Comparison of ENCODE assay signal across 32 cellular contexts in the genomic region with DNA sequence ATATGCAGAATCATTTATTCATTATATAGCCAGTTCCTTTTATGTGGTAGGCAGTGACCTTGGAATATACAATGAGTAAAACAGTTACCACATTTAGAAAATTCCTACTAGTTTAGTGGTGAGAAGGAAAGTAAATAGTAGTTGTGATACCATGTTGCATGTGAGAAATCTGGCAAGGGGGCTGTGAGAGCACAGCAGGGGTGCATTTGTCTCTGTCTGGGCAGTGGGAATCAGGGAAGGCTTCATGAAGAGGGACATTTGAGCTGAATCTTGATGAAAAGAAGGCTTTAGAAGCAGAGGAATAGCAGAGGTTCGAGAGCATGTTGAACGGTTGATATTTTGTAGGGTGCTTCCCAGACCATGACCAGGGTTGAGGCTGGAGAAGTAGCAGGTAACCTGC.
DNase-seq lines count a peak whose midpoint lies in the region; ATAC-seq and TF ChIP-seq lines count a peak whose summit lies in the region.
"Had no signal": no experiment of that assay in that cellular context is flagged by ENCODE, and none has a peak within 500 bp of the region (broad histone marks: within the 10 kb centered on the region; RNA-seq: fewer than 3 reads in every experiment).

No MANE protein-coding gene starts in this region.

- H3K9ac ChIP-seq in neural progenitor cell (no peak overlapping the region), PC-3 (ENCODE audit: low read length) (no peak overlapping the region)

- H3K4me1 ChIP-seq in neural progenitor cell (peaks cover 6% of the 10 kb centered on the region), PC-3 (ENCODE audit: insufficient read depth, low read length) (peaks cover 2% of the 10 kb centered on the region; the same call in 1 of the 2 replicates)
- H3K4me1 ChIP-seq: Peyer's patch had no signal

- POLR2A ChIA-PET in activated naive CD8-positive, alpha-beta T cell treated with anti-CD3 and anti-CD28 coated beads, Interleukin-2, amount 10 ng/mL, durations not matched to agents 7 days and 5 days (lab: Charles Lee), result no interaction called here
- POLR2A ChIA-PET in PC-3 (lab: Charles Lee; ENCODE audit: unreplicated experiment), result no interaction called here
- POLR2A ChIA-PET in activated CD4-positive, alpha-beta memory T cell treated with anti-CD3 and anti-CD28 coated beads for 36 hours (lab: Charles Lee), result no interaction called here

- H2AFZ ChIP-seq in neural progenitor cell (replicated peaks), result no peak overlapping the region
- H2AFZ ChIP-seq in PC-3 (ENCODE audit: low read length), result no peak overlapping the region
- H2AFZ ChIP-seq: GM23338 had no signal

- no peak overlapping the region for H3K4me3 ChIP-seq in neural progenitor cell
- no peak overlapping the region for H3K4me3 ChIP-seq in PC-3 (ENCODE audit: low read length)
- H3K4me3 ChIP-seq: A549, GM12878, GM23338, HAP-1, K562, Peyer's patch, SK-N-MC had no signal

- H3K9me3 Mint-ChIP-seq in activated naive CD8-positive, alpha-beta T cell treated with anti-CD3 and anti-CD28 coated beads, Interleukin-2, amount 10 ng/mL, durations not matched to agents 7 days and 5 days, result no peaks in the 10 kb centered on the region
- no peaks in the 10 kb centered on the region for H3K9me3 Mint-ChIP-seq in activated naive CD8-positive, alpha-beta T cell treated with anti-CD3 and anti-CD28 coated beads for 36 hours
- H3K9me3 Mint-ChIP-seq in activated T-helper 1 cell treated with anti-CD3 and anti-CD28 coated beads, Interleukin-12 subunit alpha, Interleukin-12 subunit beta, Interleukin-2, Interleukin-4 antibody, amounts not matched to agents 30 ng/mL and 10 ng/mL and 1 ng/mL, durations not matched to agents 14 hours and 24 hours and 36 hours, result no peaks in the 10 kb centered on the region
- H3K9me3 Mint-ChIP-seq in neural progenitor cell, result no peaks in the 10 kb centered on the region
- H3K9me3 Mint-ChIP-seq in activated CD4-positive, alpha-beta memory T cell treated with anti-CD3 and anti-CD28 coated beads for 36 hours, result no peaks in the 10 kb centered on the region
- H3K9me3 Mint-ChIP-seq: CD8-positive, alpha-beta T cell; GM23338; HFFc6 had no signal

- H3K36me3 ChIP-seq in neural progenitor cell, result peaks cover 18% of the 10 kb centered on the region
- H3K36me3 ChIP-seq in PC-3 (ENCODE audit: low read depth, low read length), result peaks cover 63% of the 10 kb centered on the region

- H3K27me3 ChIP-seq in neural progenitor cell (no peaks in the 10 kb centered on the region), PC-3 (ENCODE audit: low read length) (no peaks in the 10 kb centered on the region)
- H3K27me3 ChIP-seq: Peyer's patch had no signal

- BruUV-seq in PC-3 (replicated peaks; lab: Mats Ljungman, UMichigan), result no TSS peak

- no peak for DNase-seq in activated naive CD8-positive, alpha-beta T cell treated with anti-CD3 and anti-CD28 coated beads, Interleukin-2, amount 10 ng/mL, durations not matched to agents 7 days and 5 days
- DNase-seq in activated naive CD8-positive, alpha-beta T cell treated with anti-CD3 and anti-CD28 coated beads for 36 hours, result no peak
- DNase-seq in activated T-helper 1 cell treated with anti-CD3 and anti-CD28 coated beads, Interleukin-12 subunit alpha, Interleukin-12 subunit beta, Interleukin-2, Interleukin-4 antibody, amounts not matched to agents 30 ng/mL and 10 ng/mL and 1 ng/mL, durations not matched to agents 14 hours and 24 hours and 36 hours (ENCODE audit: low spot score), result no peak
- DNase-seq in iPS-NIHi11 (ENCODE audit: low spot score) (peak; percentile 9), neural progenitor cell (ENCODE audit: low spot score) (peak; percentile 41), NCI-H187 (lab: John Stamatoyannopoulos, UW) (no peak), PC-3 (no peak)
- no peak for DNase-seq in activated CD4-positive, alpha-beta memory T cell treated with anti-CD3 and anti-CD28 coated beads for 36 hours
- DNase-seq: C1 segment of cervical spinal cord; Caco-2; CD8-positive, alpha-beta T cell; DMS 273 treated with DMSO at 0.1 percent for 48 hours; DMS79; EL; GDM1; HFFc6; MV-4-11; NCI-H1105 treated with DMSO at 0.1 percent for 48 hours; NCI-H146; NCI-H2029 treated with DMSO at 0.1 percent for 48 hours; NCI-H2171; NCI-H226; NCI-H510A; NCI-H69; Peyer's patch; SIG-M5 had no signal

- peaks cover 4% of the 10 kb centered on the region for H3K4me1 Mint-ChIP-seq in activated naive CD8-positive, alpha-beta T cell treated with anti-CD3 and anti-CD28 coated beads, Interleukin-2, amount 10 ng/mL, durations not matched to agents 7 days and 5 days
- peaks cover 15% of the 10 kb centered on the region for H3K4me1 Mint-ChIP-seq in activated naive CD8-positive, alpha-beta T cell treated with anti-CD3 and anti-CD28 coated beads for 36 hours
- H3K4me1 Mint-ChIP-seq in activated T-helper 1 cell treated with anti-CD3 and anti-CD28 coated beads, Interleukin-12 subunit alpha, Interleukin-12 subunit beta, Interleukin-2, Interleukin-4 antibody, amounts not matched to agents 30 ng/mL and 10 ng/mL and 1 ng/mL, durations not matched to agents 14 hours and 24 hours and 36 hours (ENCODE audit: low read depth), result no peaks in the 10 kb centered on the region
- peaks cover 5% of the 10 kb centered on the region for H3K4me1 Mint-ChIP-seq in neural progenitor cell
- no peaks in the 10 kb centered on the region for H3K4me1 Mint-ChIP-seq in activated CD4-positive, alpha-beta memory T cell treated with anti-CD3 and anti-CD28 coated beads for 36 hours (ENCODE audit: low read depth)
- H3K4me1 Mint-ChIP-seq: GM23338 had no signal

- H3K27ac ChIP-seq in neural progenitor cell (peak overlapping the region; percentile 72), PC-3 (ENCODE audit: low read length) (no peak overlapping the region)
- H3K27ac ChIP-seq: A549, Peyer's patch, SK-N-MC had no signal

- no peaks in the 10 kb centered on the region for H3K9me2 ChIP-seq in PC-3 (replicated peaks; ENCODE audit: low read length)

- CTCF ChIA-PET in PC-3 (lab: Charles Lee), result no interaction called here
- CTCF ChIA-PET in activated CD4-positive, alpha-beta memory T cell treated with anti-CD3 and anti-CD28 coated beads for 36 hours (lab: Charles Lee), result interaction anchor here (0.5 to 1.3 kb wide), 2 partner anchors 9 to 667 kb away, joined by 3 read pairs; no protein-coding TSS in a partner anchor

- H3K79me2 ChIP-seq in neural progenitor cell (ENCODE audit: low read depth), result no peaks in the 10 kb centered on the region
- H3K79me2 ChIP-seq in PC-3 (ENCODE audit: low read length), result no peaks in the 10 kb centered on the region

- ATAC-seq in activated naive CD8-positive, alpha-beta T cell treated with anti-CD3 and anti-CD28 coated beads, Interleukin-2, amount 10 ng/mL, durations not matched to agents 7 days and 5 days (ENCODE audit: low read depth), result no peak
- no peak for ATAC-seq in PC-3
- ATAC-seq: A549; CD8-positive, alpha-beta T cell; GM12878; GM23338; K562 had no signal

- TF ChIP-seq CTCF in neural progenitor cell (IDR thresholded peaks at IDR 0.05) (no peak), PC-3 (conservative IDR thresholded peaks at IDR 0.05; ENCODE audit: low read depth, low read length) (no peak)

- no peaks in the 10 kb centered on the region for H4K20me1 ChIP-seq in neural progenitor cell (ENCODE audit: low read depth)
- 0 out of 2 replicates have a peak, but pooled peaks cover 3% of the 10 kb centered on the region for H4K20me1 ChIP-seq in PC-3 (ENCODE audit: low read length)

- H3K27me3 Mint-ChIP-seq in activated naive CD8-positive, alpha-beta T cell treated with anti-CD3 and anti-CD28 coated beads, Interleukin-2, amount 10 ng/mL, durations not matched to agents 7 days and 5 days, result no peaks in the 10 kb centered on the region
- no peaks in the 10 kb centered on the region for H3K27me3 Mint-ChIP-seq in activated naive CD8-positive, alpha-beta T cell treated with anti-CD3 and anti-CD28 coated beads for 36 hours
- no peaks in the 10 kb centered on the region for H3K27me3 Mint-ChIP-seq in activated T-helper 1 cell treated with anti-CD3 and anti-CD28 coated beads, Interleukin-12 subunit alpha, Interleukin-12 subunit beta, Interleukin-2, Interleukin-4 antibody, amounts not matched to agents 30 ng/mL and 10 ng/mL and 1 ng/mL, durations not matched to agents 14 hours and 24 hours and 36 hours (ENCODE audit: insufficient read depth)
- no peaks in the 10 kb centered on the region for H3K27me3 Mint-ChIP-seq in neural progenitor cell (ENCODE audit: insufficient read depth, low read depth)
- no peaks in the 10 kb centered on the region for H3K27me3 Mint-ChIP-seq in activated CD4-positive, alpha-beta memory T cell treated with anti-CD3 and anti-CD28 coated beads for 36 hours

- H3K27ac Mint-ChIP-seq in activated naive CD8-positive, alpha-beta T cell treated with anti-CD3 and anti-CD28 coated beads, Interleukin-2, amount 10 ng/mL, durations not matched to agents 7 days and 5 days, result peak overlapping the region; percentile 0
- H3K27ac Mint-ChIP-seq in activated naive CD8-positive, alpha-beta T cell treated with anti-CD3 and anti-CD28 coated beads for 36 hours, result no peak overlapping the region
- H3K27ac Mint-ChIP-seq in activated T-helper 1 cell treated with anti-CD3 and anti-CD28 coated beads, Interleukin-12 subunit alpha, Interleukin-12 subunit beta, Interleukin-2, Interleukin-4 antibody, amounts not matched to agents 30 ng/mL and 10 ng/mL and 1 ng/mL, durations not matched to agents 14 hours and 24 hours and 36 hours, result peak overlapping the region; percentile 3
- peak overlapping the region; percentile 40 for H3K27ac Mint-ChIP-seq in neural progenitor cell
- no peak overlapping the region for H3K27ac Mint-ChIP-seq in activated CD4-positive, alpha-beta memory T cell treated with anti-CD3 and anti-CD28 coated beads for 36 hours
- H3K27ac Mint-ChIP-seq: CD8-positive, alpha-beta T cell; GM23338; HFFc6 had no signal

- no peaks in the 10 kb centered on the region for H3K9me3 ChIP-seq in neural progenitor cell (ENCODE audit: low read depth)
- no peaks in the 10 kb centered on the region for H3K9me3 ChIP-seq in PC-3 (ENCODE audit: low read length)
- H3K9me3 ChIP-seq: A549, Caco-2, HAP-1, Peyer's patch had no signal

- intact Hi-C loops in activated T-helper 1 cell treated with anti-CD3 and anti-CD28 coated beads, Interleukin-12 subunit alpha, Interleukin-12 subunit beta, Interleukin-2, Interleukin-4 antibody, amounts not matched to agents 30 ng/mL and 10 ng/mL and 1 ng/mL, durations not matched to agents 14 hours and 24 hours and 36 hours (cut with micrococcal nuclease), result no loop called here
- intact Hi-C loops in PC-3 (cut with micrococcal nuclease), result no loop called here
- intact Hi-C loops in activated CD4-positive, alpha-beta memory T cell treated with anti-CD3 and anti-CD28 coated beads for 36 hours (cut with micrococcal nuclease), result no loop called here

- no peak overlapping the region for H3K4me3 Mint-ChIP-seq in activated naive CD8-positive, alpha-beta T cell treated with anti-CD3 and anti-CD28 coated beads, Interleukin-2, amount 10 ng/mL, durations not matched to agents 7 days and 5 days
- no peak overlapping the region for H3K4me3 Mint-ChIP-seq in activated naive CD8-positive, alpha-beta T cell treated with anti-CD3 and anti-CD28 coated beads for 36 hours
- no peak overlapping the region for H3K4me3 Mint-ChIP-seq in activated T-helper 1 cell treated with anti-CD3 and anti-CD28 coated beads, Interleukin-12 subunit alpha, Interleukin-12 subunit beta, Interleukin-2, Interleukin-4 antibody, amounts not matched to agents 30 ng/mL and 10 ng/mL and 1 ng/mL, durations not matched to agents 14 hours and 24 hours and 36 hours
- H3K4me3 Mint-ChIP-seq in neural progenitor cell, result no peak overlapping the region
- no peak overlapping the region for H3K4me3 Mint-ChIP-seq in activated CD4-positive, alpha-beta memory T cell treated with anti-CD3 and anti-CD28 coated beads for 36 hours
- H3K4me3 Mint-ChIP-seq: CD8-positive, alpha-beta T cell; GM23338; HFFc6 had no signal

- H3K4me2 ChIP-seq in neural progenitor cell, result no peak overlapping the region
- no peak overlapping the region for H3K4me2 ChIP-seq in PC-3 (ENCODE audit: low read length)
- H3K4me2 ChIP-seq: A549, GM23338 had no signal

- H3K36me3 Mint-ChIP-seq in activated naive CD8-positive, alpha-beta T cell treated with anti-CD3 and anti-CD28 coated beads, Interleukin-2, amount 10 ng/mL, durations not matched to agents 7 days and 5 days, result peaks cover 41% of the 10 kb centered on the region
- peaks cover 35% of the 10 kb centered on the region for H3K36me3 Mint-ChIP-seq in activated naive CD8-positive, alpha-beta T cell treated with anti-CD3 and anti-CD28 coated beads for 36 hours
- peaks cover 48% of the 10 kb centered on the region for H3K36me3 Mint-ChIP-seq in activated T-helper 1 cell treated with anti-CD3 and anti-CD28 coated beads, Interleukin-12 subunit alpha, Interleukin-12 subunit beta, Interleukin-2, Interleukin-4 antibody, amounts not matched to agents 30 ng/mL and 10 ng/mL and 1 ng/mL, durations not matched to agents 14 hours and 24 hours and 36 hours (ENCODE audit: low read depth)
- peaks cover 36% of the 10 kb centered on the region for H3K36me3 Mint-ChIP-seq in neural progenitor cell
- peaks cover 35% of the 10 kb centered on the region for H3K36me3 Mint-ChIP-seq in activated CD4-positive, alpha-beta memory T cell treated with anti-CD3 and anti-CD28 coated beads for 36 hours

- H3F3A ChIP-seq in neural progenitor cell (ENCODE audit: low read depth), result no peaks in the 10 kb centered on the region
- no peaks in the 10 kb centered on the region for H3F3A ChIP-seq in PC-3 (ENCODE audit: low read length, unreplicated experiment)

Comparison
In these comparisons a context has a peak if more than half of its experiments do, and no peak if none do; other contexts are left out.
1. H3K27ac Mint-ChIP-seq: peak in activated naive CD8-positive, alpha-beta T cell treated with anti-CD3 and anti-CD28 coated beads, Interleukin-2, amount 10 ng/mL, durations not matched to agents 7 days and 5 days (single experiment), activated T-helper 1 cell treated with anti-CD3 and anti-CD28 coated beads, Interleukin-12 subunit alpha, Interleukin-12 subunit beta, Interleukin-2, Interleukin-4 antibody, amounts not matched to agents 30 ng/mL and 10 ng/mL and 1 ng/mL, durations not matched to agents 14 hours and 24 hours and 36 hours (single experiment) and neural progenitor cell (single experiment); none in activated naive CD8-positive, alpha-beta T cell treated with anti-CD3 and anti-CD28 coated beads for 36 hours (single experiment) and activated CD4-positive, alpha-beta memory T cell treated with anti-CD3 and anti-CD28 coated beads for 36 hours (single experiment).
2. DNase-seq: peak in iPS-NIHi11 (single experiment) and neural progenitor cell (single experiment); none in activated naive CD8-positive, alpha-beta T cell treated with anti-CD3 and anti-CD28 coated beads, Interleukin-2, amount 10 ng/mL, durations not matched to agents 7 days and 5 days (single experiment), activated naive CD8-positive, alpha-beta T cell treated with anti-CD3 and anti-CD28 coated beads for 36 hours (single experiment), activated T-helper 1 cell treated with anti-CD3 and anti-CD28 coated beads, Interleukin-12 subunit alpha, Interleukin-12 subunit beta, Interleukin-2, Interleukin-4 antibody, amounts not matched to agents 30 ng/mL and 10 ng/mL and 1 ng/mL, durations not matched to agents 14 hours and 24 hours and 36 hours (single experiment), NCI-H187 (0 of 2), PC-3 (single experiment) and activated CD4-positive, alpha-beta memory T cell treated with anti-CD3 and anti-CD28 coated beads for 36 hours (single experiment).